Comparison of ENCODE assay signal across 13 cellular contexts in the genomic region with DNA sequence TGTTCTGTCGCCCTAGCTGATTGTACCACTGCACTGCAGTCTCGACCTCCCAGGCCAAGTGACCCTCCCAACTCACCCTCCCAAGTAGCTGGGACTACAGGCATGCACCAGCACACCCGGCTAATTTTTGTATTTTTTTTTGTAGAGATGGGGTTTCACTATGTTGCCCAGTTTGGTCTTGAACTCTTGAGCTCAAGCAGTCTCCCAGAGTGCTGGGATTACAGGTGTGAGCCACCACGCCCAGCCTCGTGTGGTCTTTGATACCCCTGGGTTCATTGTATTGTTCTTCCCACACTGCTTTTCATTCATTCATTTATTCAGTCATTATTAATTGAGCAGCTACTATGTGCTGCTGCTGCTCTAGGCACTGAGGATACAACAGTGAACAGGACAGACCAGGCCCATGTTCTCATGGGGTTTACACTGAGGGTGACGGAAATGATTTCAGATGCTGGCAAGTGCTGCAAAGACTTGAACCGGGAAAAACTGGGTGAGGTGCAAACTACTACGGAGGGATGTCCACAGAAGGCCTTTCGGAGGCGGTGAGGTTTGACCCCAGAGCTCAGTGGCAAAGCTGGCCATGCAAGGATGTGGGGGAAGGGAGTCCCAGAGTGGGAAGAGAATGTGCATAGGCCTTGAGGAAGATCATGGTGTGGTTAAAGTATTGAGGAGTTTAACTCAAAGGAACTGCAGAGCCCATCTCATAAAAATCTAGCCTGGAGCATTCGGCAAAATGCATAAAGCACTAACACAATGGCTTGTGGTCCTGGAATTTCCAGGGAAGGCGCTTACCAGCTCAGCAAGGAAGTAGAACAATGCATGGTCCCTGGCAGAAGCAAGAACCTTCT. TPM values are rescaled to one million over a fixed set of nuclear protein-coding genes. Genes with fewer than 3 reads are reported as not detected.
DNase-seq lines count a peak whose midpoint lies in the region; ATAC-seq, FAIRE-seq and TF ChIP-seq lines count a peak whose summit lies in the region.
"Had no signal": no experiment of that assay in that cellular context is flagged by ENCODE, and none has a peak within 500 bp of the region (broad histone marks: within the 10 kb centered on the region; RNA-seq: fewer than 3 reads in every experiment).

No MANE protein-coding gene starts in this region.

- TF ChIP-seq CTCF in RWPE2 (IDR thresholded peaks at IDR 0.05; ENCODE audit: poor library complexity, severe bottlenecking) (no peak), gastrocnemius medialis (IDR thresholded peaks at IDR 0.05 in 4 of 5, conservative IDR thresholded peaks at IDR 0.05 in 1 of 5) (no peak)

- peaks cover 49% of the 10 kb centered on the region for H3K36me3 Mint-ChIP-seq in activated CD4-positive, alpha-beta T cell treated with anti-CD3 and anti-CD28 coated beads for 36 hours (ENCODE audit: low read depth)

- CTCF ChIA-PET in activated CD4-positive, alpha-beta T cell treated with anti-CD3 and anti-CD28 coated beads for 36 hours (lab: Charles Lee), result interaction anchor here (1.5 kb wide), 1 partner anchor 8 kb away, joined by 5 read pairs; no protein-coding TSS in a partner anchor

- in situ Hi-C loops in gastrocnemius medialis (cut with MboI; ENCODE audit: low sequenced_read_pairs in 4 of 4), result loop anchor here in 1 of 4 donors (25.0 kb wide), 1 partner anchor 102 kb away; no protein-coding TSS in a partner anchor

- no peak for ATAC-seq in activated CD4-positive, alpha-beta T cell treated with anti-CD3 and anti-CD28 coated beads for 36 hours
- ATAC-seq in RWPE2 (ENCODE audit: low read depth) (no peak), gastrocnemius medialis (no peak)

- peak overlapping the region; percentile 99 for H3K27ac Mint-ChIP-seq in activated CD4-positive, alpha-beta T cell treated with anti-CD3 and anti-CD28 coated beads for 36 hours

- H3K27me3 ChIP-seq in RWPE2 (ENCODE audit: insufficient read depth, poor library complexity, severe bottlenecking), result no peaks in the 10 kb centered on the region
- no peaks in the 10 kb centered on the region for H3K27me3 ChIP-seq in effector memory CD4-positive, alpha-beta T cell (replicated peaks; ENCODE audit: control insufficient read depth, insufficient read depth, low read length, poor library complexity, severe bottlenecking)
- H3K27me3 ChIP-seq in gastrocnemius medialis, result no peaks in the 10 kb centered on the region
- H3K27me3 ChIP-seq: cardiac muscle cell had no signal

- H3K9me3 ChIP-seq in RWPE2 (ENCODE audit: severe bottlenecking) (peaks cover 2% of the 10 kb centered on the region), gastrocnemius medialis (no peaks in the 10 kb centered on the region)
- H3K9me3 ChIP-seq in effector memory CD4-positive, alpha-beta T cell (ENCODE audit: control insufficient read depth, low read length), result no peaks in the 10 kb centered on the region

- peaks cover 15% of the 10 kb centered on the region for H3K9me3 Mint-ChIP-seq in activated CD4-positive, alpha-beta T cell treated with anti-CD3 and anti-CD28 coated beads for 36 hours (ENCODE audit: low read depth)

- peaks cover 81% of the 10 kb centered on the region for H3K4me1 Mint-ChIP-seq in activated CD4-positive, alpha-beta T cell treated with anti-CD3 and anti-CD28 coated beads for 36 hours

- no peaks in the 10 kb centered on the region for H3K36me3 ChIP-seq in RWPE2 (ENCODE audit: low read depth)
- no peaks in the 10 kb centered on the region for H3K36me3 ChIP-seq in effector memory CD4-positive, alpha-beta T cell (ENCODE audit: control insufficient read depth, insufficient read depth, low read length)
- no peaks in the 10 kb centered on the region for H3K36me3 ChIP-seq in gastrocnemius medialis
- H3K36me3 ChIP-seq: cardiac muscle cell had no signal

- intact Hi-C loops in activated CD4-positive, alpha-beta T cell treated with anti-CD3 and anti-CD28 coated beads for 36 hours (cut with DNase I, micrococcal nuclease), result loop anchor here (2.0 to 5.0 kb wide), 4 partner anchors 37 to 318 kb away; partner anchors contain the start of gene MARF1 (in 1 of the 2)
- intact Hi-C loops in gastrocnemius medialis (cut with DNase I; ENCODE audit: low total_unique reads), result no loop called here

- POLR2A ChIA-PET in activated CD4-positive, alpha-beta T cell treated with anti-CD3 and anti-CD28 coated beads for 36 hours (lab: Charles Lee), result interaction anchor here (0.7 to 1.4 kb wide), 3 partner anchors 10 to 248 kb away, joined by 3 to 4 read pairs (median 3); partner anchors contain the start of gene CEP20

- H3K4me3 ChIP-seq in RWPE2 (ENCODE audit: severe bottlenecking) (no peak overlapping the region), gastrocnemius medialis (no peak overlapping the region)
- peak overlapping the region; percentile 27 for H3K4me3 ChIP-seq in effector memory CD4-positive, alpha-beta T cell (ENCODE audit: insufficient read depth, low read depth, low read length, poor library complexity, severe bottlenecking)
- H3K4me3 ChIP-seq: cardiac muscle cell had no signal

- FAIRE-seq in RCC 7860 (lab: Jason Lieb, UNC), result no peak
- FAIRE-seq: small intestine had no signal

- H3K27me3 Mint-ChIP-seq in activated CD4-positive, alpha-beta T cell treated with anti-CD3 and anti-CD28 coated beads for 36 hours, result no peaks in the 10 kb centered on the region

- H3K27ac ChIP-seq in RWPE2 (ENCODE audit: poor library complexity, severe bottlenecking) (peak overlapping the region; percentile 11), gastrocnemius medialis (peak overlapping the region in 3 of 4 donors; percentile 27 to 91 (median 54))
- H3K27ac ChIP-seq in effector memory CD4-positive, alpha-beta T cell (ENCODE audit: insufficient read depth, low read length, poor library complexity, severe bottlenecking), result peak overlapping the region; percentile 95
- H3K27ac ChIP-seq: 22Rv1, cardiac muscle cell had no signal

- peak overlapping the region; percentile 75 for H3K4me3 Mint-ChIP-seq in activated CD4-positive, alpha-beta T cell treated with anti-CD3 and anti-CD28 coated beads for 36 hours

- no peak for DNase-seq in activated CD4-positive, alpha-beta T cell treated with anti-CD3 and anti-CD28 coated beads for 36 hours
- no peak for DNase-seq in activated CD4-positive, alpha-beta T cell treated with anti-CD3 and anti-CD28 coated beads, Interleukin-2, amount 50 U/mL, for 1 hour
- DNase-seq in RWPE2 (ENCODE audit: low spot score), result no peak
- DNase-seq in effector memory CD4-positive, alpha-beta T cell, result no peak
- no peak for DNase-seq in gastrocnemius medialis
- no peak for DNase-seq in RCC 7860 (ENCODE audit: low spot score)
- no peak for DNase-seq in COR-L47 (lab: John Stamatoyannopoulos, UW)
- DNase-seq in NCI-H2227 treated with DMSO at 0.1 percent for 48 hours (lab: John Stamatoyannopoulos, UW), result no peak
- DNase-seq: foreskin fibroblast, KBM-7 had no signal

- TF ChIP-seq POLR2A in gastrocnemius medialis (IDR thresholded peaks at IDR 0.05), result no peak

- H3K4me1 ChIP-seq in RWPE2 (ENCODE audit: insufficient read depth, poor library complexity, severe bottlenecking) (peaks cover 23% of the 10 kb centered on the region), gastrocnemius medialis (peaks cover 36 to 55% of the 10 kb centered on the region in 2 donors)
- H3K4me1 ChIP-seq in effector memory CD4-positive, alpha-beta T cell (ENCODE audit: control insufficient read depth, insufficient read depth, low read length, poor library complexity, severe bottlenecking), result peaks cover 31% of the 10 kb centered on the region

RNA-seq across cellular contexts. Expression of gene ABCC1, which starts 10.9 kb away (rescaled TPM):
- total RNA-seq in activated CD4-positive, alpha-beta T cell treated with anti-CD3 and anti-CD28 coated beads for 36 hours, result 10 to 100 TPM; 57.8 to 65.1 TPM
- total RNA-seq in gastrocnemius medialis, result 10 to 100 TPM; 19.3 to 43.7 (median 26.2) TPM

Comparison
In these comparisons a context has a peak if more than half of its experiments do, and no peak if none do; other contexts are left out.
1. H3K27ac ChIP-seq: peak in every context shown above with its lines; median percentile 95 in effector memory CD4-positive, alpha-beta T cell; 54 in gastrocnemius medialis; 11 in RWPE2.